3 cellular contexts compared by ENCODE assay signal in genomic region chr2:168775837-168776236, GRCh38.
A peak's percentile ranks its signal among the peaks of the same experiment; 100 is the strongest.
TF ChIP-seq lines count a peak whose summit lies in the region.

No MANE protein-coding gene starts in this region.

TF ChIP-seq in HepG2, 621 proteins besides CTCF, POLR2A, EP300 and RAD21:
- TF ChIP-seq ZNF564 (CRISPR knock-in tag; IDR thresholded peaks at IDR 0.05) (peak; percentile 98), ZNF652 (CRISPR knock-in tag; IDR thresholded peaks at IDR 0.05; ENCODE audit: borderline replicate concordance, low read depth) (no peak)

TF ChIP-seq in HEK293, 187 proteins besides CTCF, POLR2A, EP300 and RAD21:
- TF ChIP-seq SETDB1 (IDR thresholded peaks at IDR 0.05; ENCODE audit: insufficient read length, low read length) = peak; percentile 33
- no peak for TF ChIP-seq HIC1 (tag by site-specific recombination; IDR thresholded peaks at IDR 0.05)

TF ChIP-seq in K562, 482 proteins besides CTCF, POLR2A, EP300 and RAD21:
- TF ChIP-seq CBX1 (IDR thresholded peaks at IDR 0.05; ENCODE audit: low read depth) (0 out of 2 replicates have a peak, but pooled peaks have one; percentile 50), ZBED1 (IDR thresholded peaks at IDR 0.05) (no peak), CBX3 (IDR thresholded peaks at IDR 0.05; ENCODE audit: borderline replicate concordance in 1 of 2, low read length in 2 of 2) (peak in 1 of 2 experiments; percentile 94; a peak in 1 of 3 replicates), CBX5 (IDR thresholded peaks at IDR 0.05; ENCODE audit: borderline replicate concordance, low read depth) (peak; percentile 84; the same call in 1 of the 2 replicates), ZBTB9 (CRISPR knock-in tag; IDR thresholded peaks at IDR 0.05) (no peak), MITF (IDR thresholded peaks at IDR 0.05) (no peak), ZNF280A (IDR thresholded peaks at IDR 0.05; ENCODE audit: low read depth, partially characterized antibody) (peak; percentile 27), TRIM28 (IDR thresholded peaks at IDR 0.05) (peak; percentile 83), ZNF224 (CRISPR knock-in tag; IDR thresholded peaks at IDR 0.05) (no peak), TRIM24 (IDR thresholded peaks at IDR 0.05) (peak; percentile 39 to 72; a peak in 2 of 4 replicates), NRF1 (conservative IDR thresholded peaks at IDR 0.05 in 1 of 2, IDR thresholded peaks at IDR 0.05 in 1 of 2) (no peak)
